1 cellular context compared by ENCODE assay signal in the genomic region with DNA sequence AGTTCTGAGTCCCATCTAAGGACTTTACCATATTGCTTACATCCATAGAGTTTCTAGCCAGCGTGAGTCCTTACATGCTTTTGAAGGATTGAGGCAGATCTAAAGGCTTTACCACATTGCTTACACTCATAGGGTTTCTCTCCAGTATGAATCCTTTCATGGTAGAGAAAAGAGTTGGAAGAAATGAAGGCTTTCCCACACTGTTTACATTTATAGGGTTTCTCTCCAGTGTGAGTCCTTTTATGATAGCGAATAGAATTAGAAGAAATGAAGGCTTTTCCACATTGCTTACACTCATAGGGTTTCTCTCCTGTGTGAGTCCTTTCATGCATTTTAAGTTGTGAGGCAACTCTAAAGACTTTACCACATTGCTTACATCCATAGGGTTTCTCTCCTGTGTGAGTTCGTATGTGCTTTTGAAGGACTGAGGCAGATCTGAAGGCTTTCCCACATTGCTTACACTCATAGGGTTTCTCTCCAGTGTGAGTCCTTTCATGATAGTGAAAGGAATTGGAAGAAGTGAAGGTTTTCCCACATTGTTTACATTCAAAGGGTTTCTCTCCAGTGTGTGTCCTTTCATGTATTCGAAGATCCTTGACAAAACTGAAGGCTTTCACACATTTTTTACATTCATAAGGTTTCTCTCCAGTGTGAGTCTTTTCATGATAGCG.
TF ChIP-seq lines count a peak whose summit lies in the region.

No MANE protein-coding gene starts in this region.

TF ChIP-seq in HEK293, 187 proteins besides CTCF, POLR2A, EP300 and RAD21:
- TF ChIP-seq TRIM28 (IDR thresholded peaks at IDR 0.05; ENCODE audit: borderline replicate concordance, low read length) (peak; percentile 93; the same call in 1 of the 2 replicates), ZFP3 (tag by site-specific recombination; IDR thresholded peaks at IDR 0.05; ENCODE audit: low read depth) (no peak), SETDB1 (IDR thresholded peaks at IDR 0.05; ENCODE audit: insufficient read length, low read length) (peak; percentile 98), PRDM1 (tag by site-specific recombination; IDR thresholded peaks at IDR 0.05) (peak; percentile 68), ZNF658 (tag by site-specific recombination; IDR thresholded peaks at IDR 0.05) (no peak), MEIS1 (CRISPR knock-in tag; IDR thresholded peaks at IDR 0.05; ENCODE audit: borderline replicate concordance) (no peak), ZNF274 (IDR thresholded peaks at IDR 0.05; ENCODE audit: low read length) (no peak), ZNF274 (tag by site-specific recombination; IDR thresholded peaks at IDR 0.05; ENCODE audit: borderline replicate concordance) (peak; percentile 93), ZNF571 (tag by site-specific recombination; IDR thresholded peaks at IDR 0.05) (no peak), ZNF416 (tag by site-specific recombination; IDR thresholded peaks at IDR 0.05) (no peak)
